In genomic region chr20:1924910-1925861, GRCh38 we compare ENCODE assay signal across 1 cellular context.
TF ChIP-seq lines count a peak whose summit lies in the region.

No MANE protein-coding gene starts in this region.

TF ChIP-seq in HCT116, 20 proteins besides CTCF, POLR2A, EP300 and RAD21 (continued from another document):
- TF ChIP-seq ZNF274 (IDR thresholded peaks at IDR 0.05; ENCODE audit: low read depth, low read length) (no peak), SIN3A (IDR thresholded peaks at IDR 0.05; ENCODE audit: low read depth) (no peak), EZH2 (IDR thresholded peaks at IDR 0.05) (no peak)
